Comparison of ENCODE assay signal across 8 cellular contexts in genomic region chr11:107018274-107018901, GRCh38. TPM values are rescaled to one million over a fixed set of nuclear protein-coding genes. Genes with fewer than 3 reads are reported as not detected.
A peak's percentile ranks its signal among the peaks of the same experiment; 100 is the strongest.
DNase-seq lines count a peak whose midpoint lies in the region; ATAC-seq and TF ChIP-seq lines count a peak whose summit lies in the region.

A gene with protein sequence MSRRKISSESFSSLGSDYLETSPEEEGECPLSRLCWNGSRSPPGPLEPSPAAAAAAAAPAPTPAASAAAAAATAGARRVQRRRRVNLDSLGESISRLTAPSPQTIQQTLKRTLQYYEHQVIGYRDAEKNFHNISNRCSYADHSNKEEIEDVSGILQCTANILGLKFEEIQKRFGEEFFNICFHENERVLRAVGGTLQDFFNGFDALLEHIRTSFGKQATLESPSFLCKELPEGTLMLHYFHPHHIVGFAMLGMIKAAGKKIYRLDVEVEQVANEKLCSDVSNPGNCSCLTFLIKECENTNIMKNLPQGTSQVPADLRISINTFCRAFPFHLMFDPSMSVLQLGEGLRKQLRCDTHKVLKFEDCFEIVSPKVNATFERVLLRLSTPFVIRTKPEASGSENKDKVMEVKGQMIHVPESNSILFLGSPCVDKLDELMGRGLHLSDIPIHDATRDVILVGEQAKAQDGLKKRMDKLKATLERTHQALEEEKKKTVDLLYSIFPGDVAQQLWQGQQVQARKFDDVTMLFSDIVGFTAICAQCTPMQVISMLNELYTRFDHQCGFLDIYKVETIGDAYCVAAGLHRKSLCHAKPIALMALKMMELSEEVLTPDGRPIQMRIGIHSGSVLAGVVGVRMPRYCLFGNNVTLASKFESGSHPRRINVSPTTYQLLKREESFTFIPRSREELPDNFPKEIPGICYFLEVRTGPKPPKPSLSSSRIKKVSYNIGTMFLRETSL (minus strand): TSS chr11:107018476. CDS start chr11:107018055, 421 bp downstream.

- intact Hi-C loops in Calu3 (cut with micrococcal nuclease; ENCODE audit: unreplicated experiment) = loop anchor here (10.0 kb wide), 1 partner anchor 934 kb away; no protein-coding TSS in a partner anchor
- intact Hi-C loops in activated T-helper 2 cell treated with anti-CD3 and anti-CD28 coated beads, Interferon-gamma antibody, Interleukin-2, Interleukin-4, amounts not matched to agents 10 μg/mL and 5 μg/mL and 100 μg/mL, durations not matched to agents 14 hours and 24 hours and 36 hours (cut with micrococcal nuclease) = no loop called here
- intact Hi-C loops in left ventricle myocardium superior (cut with micrococcal nuclease) = no loop called here
- intact Hi-C loops in sigmoid colon (cut with DNase I) = no loop called here
- intact Hi-C loops in CD4-positive, alpha-beta T cell (cut with DNase I, micrococcal nuclease) = no loop called here

- H3K36me3 Mint-ChIP-seq in Calu3 (ENCODE audit: insufficient read depth, unreplicated experiment) = peaks cover 15% of the 10 kb centered on the region
- no peaks in the 10 kb centered on the region for H3K36me3 Mint-ChIP-seq in activated T-helper 2 cell treated with anti-CD3 and anti-CD28 coated beads, Interferon-gamma antibody, Interleukin-2, Interleukin-4, amounts not matched to agents 10 μg/mL and 5 μg/mL and 100 μg/mL, durations not matched to agents 14 hours and 24 hours and 36 hours (ENCODE audit: low read depth)
- no peaks in the 10 kb centered on the region for H3K36me3 Mint-ChIP-seq in CD4-positive, alpha-beta T cell (ENCODE audit: low read depth)

- no peaks in the 10 kb centered on the region for H3K9me3 ChIP-seq in sigmoid colon
- no peaks in the 10 kb centered on the region for H3K9me3 ChIP-seq in CD4-positive, alpha-beta T cell (ENCODE audit: control insufficient read depth, low read length)

- DNase-seq in Calu3 (no peak), left ventricle myocardium superior (peak; percentile 49), sigmoid colon (peak; percentile 55)
- no peak for DNase-seq in activated T-helper 2 cell treated with anti-CD3 and anti-CD28 coated beads, Interferon-gamma antibody, Interleukin-2, Interleukin-4, amounts not matched to agents 10 μg/mL and 5 μg/mL and 100 μg/mL, durations not matched to agents 14 hours and 24 hours and 36 hours (ENCODE audit: low spot score)
- DNase-seq in CD4-positive, alpha-beta T cell = no peak

- CTCF ChIA-PET in Calu3 (lab: Charles Lee) = no interaction called here
- CTCF ChIA-PET in CD4-positive, alpha-beta T cell (lab: Charles Lee) = no interaction called here

- no peak for TF ChIP-seq POLR2A in sigmoid colon (IDR thresholded peaks at IDR 0.05)

- no TSS peak for BruUV-seq in Calu3 (replicated peaks; lab: Mats Ljungman, UMichigan)

- peaks cover 42% of the 10 kb centered on the region for H3K27me3 Mint-ChIP-seq in Calu3 (ENCODE audit: unreplicated experiment)
- H3K27me3 Mint-ChIP-seq in activated T-helper 2 cell treated with anti-CD3 and anti-CD28 coated beads, Interferon-gamma antibody, Interleukin-2, Interleukin-4, amounts not matched to agents 10 μg/mL and 5 μg/mL and 100 μg/mL, durations not matched to agents 14 hours and 24 hours and 36 hours (ENCODE audit: low read depth) = peaks cover 42% of the 10 kb centered on the region
- H3K27me3 Mint-ChIP-seq in CD4-positive, alpha-beta T cell = peaks cover 63% of the 10 kb centered on the region

- peaks cover 9% of the 10 kb centered on the region for H3K4me1 Mint-ChIP-seq in Calu3 (ENCODE audit: low read depth, unreplicated experiment)
- peaks cover 3% of the 10 kb centered on the region for H3K4me1 Mint-ChIP-seq in activated T-helper 2 cell treated with anti-CD3 and anti-CD28 coated beads, Interferon-gamma antibody, Interleukin-2, Interleukin-4, amounts not matched to agents 10 μg/mL and 5 μg/mL and 100 μg/mL, durations not matched to agents 14 hours and 24 hours and 36 hours (ENCODE audit: low read depth)
- H3K4me1 Mint-ChIP-seq in CD4-positive, alpha-beta T cell (ENCODE audit: low read depth) = peaks cover 5% of the 10 kb centered on the region

- POLR2A ChIA-PET in CD4-positive, alpha-beta T cell (lab: Charles Lee) = no interaction called here

- no peak for TF ChIP-seq EP300 in sigmoid colon (IDR thresholded peaks at IDR 0.05)

- TF ChIP-seq CTCF in Calu3 (IDR thresholded peaks at IDR 0.05; ENCODE audit: unreplicated experiment) (no peak), sigmoid colon (IDR thresholded peaks at IDR 0.05) (no peak)
- TF ChIP-seq CTCF in CD4-positive, alpha-beta T cell (IDR thresholded peaks at IDR 0.05) = no peak

- H3K36me3 ChIP-seq in sigmoid colon = no peaks in the 10 kb centered on the region

- peak; percentile 36 for ATAC-seq in GM19438 (IDR thresholded peaks at IDR 0.05; ENCODE audit: low read depth, unreplicated experiment)
- peak; percentile 14 for ATAC-seq in HG03558 (IDR thresholded peaks at IDR 0.05; ENCODE audit: extremely low read depth, unreplicated experiment)
- peak; percentile 63 for ATAC-seq in left ventricle myocardium superior
- ATAC-seq in CD4-positive, alpha-beta T cell (ENCODE audit: poor library complexity) = no peak
- ATAC-seq in GM18517 (IDR thresholded peaks at IDR 0.05; ENCODE audit: unreplicated experiment) = no peak

- H3K27ac ChIP-seq in sigmoid colon = peak within 1 kb of the TSS in 3 of 4 donors; percentile 4 to 38 (median 14)
- no peak within 1 kb of the TSS for H3K27ac ChIP-seq in CD4-positive, alpha-beta T cell (ENCODE audit: low read depth, low read length)

- H3K4me3 ChIP-seq in sigmoid colon = peak within 1 kb of the TSS in 3 of 4 donors; percentile 44 to 52 (median 48)

- H3K27ac Mint-ChIP-seq in Calu3 (ENCODE audit: unreplicated experiment) = no peak within 1 kb of the TSS
- H3K27ac Mint-ChIP-seq in activated T-helper 2 cell treated with anti-CD3 and anti-CD28 coated beads, Interferon-gamma antibody, Interleukin-2, Interleukin-4, amounts not matched to agents 10 μg/mL and 5 μg/mL and 100 μg/mL, durations not matched to agents 14 hours and 24 hours and 36 hours = no peak within 1 kb of the TSS
- H3K27ac Mint-ChIP-seq in CD4-positive, alpha-beta T cell = no peak within 1 kb of the TSS

- H3K9me3 Mint-ChIP-seq in Calu3 (ENCODE audit: low read depth, unreplicated experiment) = no peaks in the 10 kb centered on the region
- H3K9me3 Mint-ChIP-seq in activated T-helper 2 cell treated with anti-CD3 and anti-CD28 coated beads, Interferon-gamma antibody, Interleukin-2, Interleukin-4, amounts not matched to agents 10 μg/mL and 5 μg/mL and 100 μg/mL, durations not matched to agents 14 hours and 24 hours and 36 hours = no peaks in the 10 kb centered on the region
- H3K9me3 Mint-ChIP-seq in CD4-positive, alpha-beta T cell = peaks cover 2% of the 10 kb centered on the region

- H3K27me3 ChIP-seq in sigmoid colon = peaks cover 9 to 88% (median 44%) of the 10 kb centered on the region in 3 donors
- peaks cover 41% of the 10 kb centered on the region for H3K27me3 ChIP-seq in CD4-positive, alpha-beta T cell (ENCODE audit: control insufficient read depth, insufficient read depth, low read length)

- H3K4me1 ChIP-seq in sigmoid colon = peaks cover 0 to 19% (median 16%) of the 10 kb centered on the region in 4 donors

- peak within 1 kb of the TSS; percentile 65 for H3K4me3 Mint-ChIP-seq in Calu3 (ENCODE audit: low read depth, unreplicated experiment)
- H3K4me3 Mint-ChIP-seq in activated T-helper 2 cell treated with anti-CD3 and anti-CD28 coated beads, Interferon-gamma antibody, Interleukin-2, Interleukin-4, amounts not matched to agents 10 μg/mL and 5 μg/mL and 100 μg/mL, durations not matched to agents 14 hours and 24 hours and 36 hours (ENCODE audit: low read depth) = peak within 1 kb of the TSS; percentile 62
- no peak within 1 kb of the TSS for H3K4me3 Mint-ChIP-seq in CD4-positive, alpha-beta T cell

- 2 to 5% methylated on average over 60 of the region's 60 CpGs for WGBS in sigmoid colon, 2 donors

RNA-seq across cellular contexts. Expression of the gene that starts here (rescaled TPM):
- total RNA-seq in Calu3 (2022) (0.12 TPM in 1 of 2 replicates, not detected in the other), left ventricle myocardium superior (10.9 TPM), sigmoid colon (1 to 10 TPM; 1.5 to 2.9 (median 2.3) TPM)
- 0.02 TPM in 1 of 2 replicates, not detected in the other for total RNA-seq in activated T-helper 2 cell treated with anti-CD3 and anti-CD28 coated beads, Interferon-gamma antibody, Interleukin-2, Interleukin-4, amounts not matched to agents 10 μg/mL and 5 μg/mL and 100 μg/mL, durations not matched to agents 14 hours and 24 hours and 36 hours
- under 1 TPM in 2 of 3 donors, not detected in 1; under 0.01 to 0.35 TPM for polyA plus RNA-seq in sigmoid colon
- not detected for total RNA-seq in CD4-positive, alpha-beta T cell

Comparison
In these comparisons a context has a peak if more than half of its experiments do, and no peak if none do; other contexts are left out.
1. DNase-seq: peak in left ventricle myocardium superior (single experiment) and sigmoid colon (single experiment); none in Calu3 (single experiment), activated T-helper 2 cell treated with anti-CD3 and anti-CD28 coated beads, Interferon-gamma antibody, Interleukin-2, Interleukin-4, amounts not matched to agents 10 μg/mL and 5 μg/mL and 100 μg/mL, durations not matched to agents 14 hours and 24 hours and 36 hours (single experiment) and CD4-positive, alpha-beta T cell (0 of 10).
2. ATAC-seq: peak in GM19438 (single experiment), HG03558 (single experiment) and left ventricle myocardium superior (single experiment); none in CD4-positive, alpha-beta T cell (single experiment) and GM18517 (single experiment).